ENCODE assay signal across 29 cellular contexts in genomic region chr11:76334826-76335389, GRCh38.
"Had no signal": no experiment of that assay in that cellular context is flagged by ENCODE, and none has a peak within 500 bp of the region (broad histone marks: within the 10 kb centered on the region; RNA-seq: fewer than 3 reads in every experiment).

No MANE protein-coding gene starts in this region.

- DNase-seq: activated CD4-positive, alpha-beta T cell treated with anti-CD3 and anti-CD28 coated beads for 1 hour; activated CD4-positive, alpha-beta T cell treated with anti-CD3 and anti-CD28 coated beads, Interleukin-2, amount 10 ng/mL, durations not matched to agents 7 days and 5 days; activated CD8-positive, alpha-beta T cell treated with anti-CD3 and anti-CD28 coated beads for 36 hours; activated gamma-delta T cell treated with Interleukin-2 at 50 U/mL for 16 hours; activated naive CD8-positive, alpha-beta T cell treated with anti-CD3 and anti-CD28 coated beads, Interleukin-2, amount 50 U/mL, for 24 hours; activated T-cell treated with anti-CD3 and anti-CD28 coated beads, Interleukin-2, amount 50 U/mL, for 4 hours; central memory CD4-positive, alpha-beta T cell; dermis blood vessel endothelial cell; effector CD8-positive, alpha-beta T cell; esophagus squamous epithelium; left cardiac atrium; left ventricle myocardium superior; midbrain; naive thymus-derived CD4-positive, alpha-beta T cell; nucleus accumbens; pancreas; psoas muscle; stimulated activated CD4-positive, alpha-beta T cell treated with anti-CD3 and anti-CD28 coated beads, Interleukin-15, amount 100 ng/mL, for 24 hours; stimulated activated CD4-positive, alpha-beta T cell treated with anti-CD3 and anti-CD28 coated beads, Interleukin-2, amount 100 ng/mL, for 24 hours; stimulated activated naive B cell treated with anti-CD40 and anti-IgM and Interleukin-4, amounts not matched to agents 10 μg/mL and 1 μg/mL and 100 μg/mL, for 72 hours; stomach; T-helper 2 cell; thyroid gland; upper lobe of left lung had no signal

- H3K9me3 ChIP-seq: pancreas, psoas muscle, thyroid gland had no signal

- H3K9me3 Mint-ChIP-seq: activated naive CD4-positive, alpha-beta T cell treated with anti-CD3 and anti-CD28 coated beads, Interleukin-2, amount 50 U/mL, for 24 hours had no signal

- H3K4me1 ChIP-seq: breast epithelium, pancreas, stomach, thyroid gland had no signal

- H3K27me3 ChIP-seq: breast epithelium, hepatocyte, pancreas, stomach, thyroid gland, upper lobe of left lung had no signal

- H3K27ac Mint-ChIP-seq: activated CD4-positive, alpha-beta T cell treated with anti-CD3 and anti-CD28 coated beads, Interleukin-2, amount 10 ng/mL, durations not matched to agents 7 days and 5 days; activated CD8-positive, alpha-beta T cell treated with anti-CD3 and anti-CD28 coated beads for 36 hours; activated naive CD4-positive, alpha-beta T cell treated with anti-CD3 and anti-CD28 coated beads, Interleukin-2, amount 50 U/mL, for 24 hours; activated naive CD8-positive, alpha-beta T cell treated with anti-CD3 and anti-CD28 coated beads, Interleukin-2, amount 50 U/mL, for 24 hours; activated T-helper 17 cell treated with anti-CD3 and anti-CD28 coated beads, Interleukin-2, amount 50 U/mL, for 72 hours had no signal

- H3K27me3 Mint-ChIP-seq: activated CD4-positive, alpha-beta T cell treated with anti-CD3 and anti-CD28 coated beads, Interleukin-2, amount 10 ng/mL, durations not matched to agents 7 days and 5 days; activated CD8-positive, alpha-beta T cell treated with anti-CD3 and anti-CD28 coated beads for 36 hours; activated T-helper 17 cell treated with anti-CD3 and anti-CD28 coated beads, Interleukin-2, amount 50 U/mL, for 72 hours had no signal

- H3K4me3 Mint-ChIP-seq: activated CD4-positive, alpha-beta T cell treated with anti-CD3 and anti-CD28 coated beads, Interleukin-2, amount 10 ng/mL, durations not matched to agents 7 days and 5 days; activated CD8-positive, alpha-beta T cell treated with anti-CD3 and anti-CD28 coated beads for 36 hours; activated naive CD4-positive, alpha-beta T cell treated with anti-CD3 and anti-CD28 coated beads, Interleukin-2, amount 50 U/mL, for 24 hours; activated naive CD8-positive, alpha-beta T cell treated with anti-CD3 and anti-CD28 coated beads, Interleukin-2, amount 50 U/mL, for 24 hours; activated T-cell treated with anti-CD3 and anti-CD28 coated beads, Interleukin-2, amount 50 U/mL, for 4 hours; activated T-helper 17 cell treated with anti-CD3 and anti-CD28 coated beads, Interleukin-2, amount 50 U/mL, for 72 hours; naive thymus-derived CD4-positive, alpha-beta T cell; stimulated activated naive B cell treated with anti-CD40 and anti-IgM and Interleukin-4, amounts not matched to agents 10 μg/mL and 1 μg/mL and 100 μg/mL, for 72 hours had no signal

- ATAC-seq: activated CD8-positive, alpha-beta T cell treated with anti-CD3 and anti-CD28 coated beads for 36 hours; activated naive CD8-positive, alpha-beta T cell treated with anti-CD3 and anti-CD28 coated beads, Interleukin-2, amount 50 U/mL, for 24 hours; activated T-cell treated with anti-CD3 and anti-CD28 coated beads, Interleukin-2, amount 50 U/mL, for 4 hours; activated T-helper 17 cell treated with anti-CD3 and anti-CD28 coated beads, Interleukin-2, amount 50 U/mL, for 72 hours; left ventricle myocardium superior; psoas muscle had no signal

- H3K4me3 ChIP-seq: breast epithelium, esophagus squamous epithelium, hepatocyte, pancreas, psoas muscle, stomach, thyroid gland, upper lobe of left lung had no signal

- H3K27ac ChIP-seq: breast epithelium, epithelial cell of prostate, esophagus squamous epithelium, hepatocyte, pancreas, psoas muscle, stomach, thyroid gland, upper lobe of left lung had no signal

- H3K36me3 ChIP-seq: breast epithelium, esophagus squamous epithelium, pancreas, stomach, thyroid gland, upper lobe of left lung had no signal

- H3K4me1 Mint-ChIP-seq: activated naive CD8-positive, alpha-beta T cell treated with anti-CD3 and anti-CD28 coated beads, Interleukin-2, amount 50 U/mL, for 24 hours had no signal
